ENCODE assay signal across 9 cellular contexts in genomic region chr1:183194527-183195145, GRCh38. TPM values are rescaled to one million over a fixed set of nuclear protein-coding genes. Genes with fewer than 3 reads are reported as not detected.
A peak's percentile ranks its signal among the peaks of the same experiment; 100 is the strongest.
DNase-seq lines count a peak whose midpoint lies in the region; ATAC-seq and TF ChIP-seq lines count a peak whose summit lies in the region.
"Had no signal": no experiment of that assay in that cellular context is flagged by ENCODE, and none has a peak within 500 bp of the region (broad histone marks: within the 10 kb centered on the region; RNA-seq: fewer than 3 reads in every experiment).

No MANE protein-coding gene starts in this region.

- H3K9me3 Mint-ChIP-seq in activated naive CD4-positive, alpha-beta T cell treated with anti-CD3 and anti-CD28 coated beads, Interleukin-2, amount 50 U/mL, for 24 hours = no peaks in the 10 kb centered on the region

- TF ChIP-seq EP300 in transverse colon (IDR thresholded peaks at IDR 0.05; ENCODE audit: low read depth) = no peak

- ATAC-seq in HG03025 (IDR thresholded peaks at IDR 0.05; ENCODE audit: low FRiP score, unreplicated experiment) = peak; percentile 87
- ATAC-seq in T-helper 17 cell = peak; percentile 67

- peaks cover 0 to 14% (median 7%) of the 10 kb centered on the region in 4 donors for H3K4me1 ChIP-seq in transverse colon

- H3K4me3 Mint-ChIP-seq in activated naive CD4-positive, alpha-beta T cell treated with anti-CD3 and anti-CD28 coated beads, Interleukin-2, amount 50 U/mL, for 24 hours = peak overlapping the region; percentile 45
- H3K4me3 Mint-ChIP-seq in T-helper 17 cell = peak overlapping the region; percentile 59

- H3K9me3 ChIP-seq in T-helper 17 cell (ENCODE audit: control insufficient read depth, low read length, poor library complexity, severe bottlenecking) (no peaks in the 10 kb centered on the region), transverse colon (no peaks in the 10 kb centered on the region)

- TF ChIP-seq CTCF in transverse colon (IDR thresholded peaks at IDR 0.05) (no peak), foreskin fibroblast (IDR thresholded peaks at IDR 0.05; ENCODE audit: low read depth, low read length) (no peak)

- H3K27ac ChIP-seq in transverse colon = peak overlapping the region in 3 of 4 donors; percentile 30 to 65 (median 31)
- H3K27ac ChIP-seq: SK-N-MC had no signal

- WGBS in transverse colon (ENCODE audit: low coverage in 1 of 2), 2 donors = 67% methylated on average over 1 of the region's 1 CpG; no CpG with 5 or more reads in 1 of the 2 donors

- no peak for TF ChIP-seq POLR2A in transverse colon (IDR thresholded peaks at IDR 0.05)

- H3K36me3 Mint-ChIP-seq in activated naive CD4-positive, alpha-beta T cell treated with anti-CD3 and anti-CD28 coated beads, Interleukin-2, amount 50 U/mL, for 24 hours = no peaks in the 10 kb centered on the region
- peaks cover 9% of the 10 kb centered on the region for H3K36me3 Mint-ChIP-seq in T-helper 17 cell (ENCODE audit: low read depth)

- no peaks in the 10 kb centered on the region for H3K36me3 ChIP-seq in transverse colon

- H3K4me3 ChIP-seq in transverse colon = no peak overlapping the region
- H3K4me3 ChIP-seq in foreskin fibroblast (ENCODE audit: low read depth in 1 of 2, low read length in 2 of 2) = no peak overlapping the region
- H3K4me3 ChIP-seq: SK-N-MC had no signal

- peaks cover 3% of the 10 kb centered on the region for H3K27me3 Mint-ChIP-seq in activated naive CD4-positive, alpha-beta T cell treated with anti-CD3 and anti-CD28 coated beads, Interleukin-2, amount 50 U/mL, for 24 hours
- H3K27me3 Mint-ChIP-seq in T-helper 17 cell = peaks cover 23% of the 10 kb centered on the region

- peaks cover 13% of the 10 kb centered on the region for H3K4me1 Mint-ChIP-seq in activated naive CD4-positive, alpha-beta T cell treated with anti-CD3 and anti-CD28 coated beads, Interleukin-2, amount 50 U/mL, for 24 hours
- H3K4me1 Mint-ChIP-seq in T-helper 17 cell = peaks cover 10% of the 10 kb centered on the region

- in situ Hi-C loops in transverse colon (cut with MboI; ENCODE audit: low pct_ligation_motif_present in 1 of 4, low pct_unique_long_range_greater_than_20kb in 1 of 4, low sequenced_read_pairs in 3 of 4) = no loop called here

- no peaks in the 10 kb centered on the region for H3K27me3 ChIP-seq in transverse colon

- DNase-seq in activated naive CD4-positive, alpha-beta T cell (lab: John Stamatoyannopoulos, UW) = no peak
- DNase-seq in T-helper 17 cell = no peak
- no peak for DNase-seq in transverse colon
- no peak for DNase-seq in foreskin fibroblast
- DNase-seq in NCI-H226 = no peak
- no peak for DNase-seq in GF-D8 (lab: John Stamatoyannopoulos, UW)

- peak overlapping the region; percentile 18 for H3K27ac Mint-ChIP-seq in activated naive CD4-positive, alpha-beta T cell treated with anti-CD3 and anti-CD28 coated beads, Interleukin-2, amount 50 U/mL, for 24 hours
- H3K27ac Mint-ChIP-seq in T-helper 17 cell = peak overlapping the region; percentile 86

- intact Hi-C loops in transverse colon (cut with DNase I; ENCODE audit: low total_unique reads) = no loop called here

RNA-seq across cellular contexts. Expression of gene LAMC2, which starts 8.6 kb away (rescaled TPM):
- total RNA-seq in T-helper 17 cell (not detected), transverse colon (10 to 100 TPM in 2 of 4 donors, 1 to 10 TPM in 2; 9.7 to 25.9 (median 16.1) TPM)

Comparison
In these comparisons a context has a peak if more than half of its experiments do, and no peak if none do; other contexts are left out.
1. RNA of gene LAMC2, which starts 8.6 kb away (total RNA-seq): 9.7 to 25.9 TPM in transverse colon; not detected in T-helper 17 cell; every median in the first group is over 10 times any median in the second.